ENCODE assay signal across 13 cellular contexts in the genomic region with DNA sequence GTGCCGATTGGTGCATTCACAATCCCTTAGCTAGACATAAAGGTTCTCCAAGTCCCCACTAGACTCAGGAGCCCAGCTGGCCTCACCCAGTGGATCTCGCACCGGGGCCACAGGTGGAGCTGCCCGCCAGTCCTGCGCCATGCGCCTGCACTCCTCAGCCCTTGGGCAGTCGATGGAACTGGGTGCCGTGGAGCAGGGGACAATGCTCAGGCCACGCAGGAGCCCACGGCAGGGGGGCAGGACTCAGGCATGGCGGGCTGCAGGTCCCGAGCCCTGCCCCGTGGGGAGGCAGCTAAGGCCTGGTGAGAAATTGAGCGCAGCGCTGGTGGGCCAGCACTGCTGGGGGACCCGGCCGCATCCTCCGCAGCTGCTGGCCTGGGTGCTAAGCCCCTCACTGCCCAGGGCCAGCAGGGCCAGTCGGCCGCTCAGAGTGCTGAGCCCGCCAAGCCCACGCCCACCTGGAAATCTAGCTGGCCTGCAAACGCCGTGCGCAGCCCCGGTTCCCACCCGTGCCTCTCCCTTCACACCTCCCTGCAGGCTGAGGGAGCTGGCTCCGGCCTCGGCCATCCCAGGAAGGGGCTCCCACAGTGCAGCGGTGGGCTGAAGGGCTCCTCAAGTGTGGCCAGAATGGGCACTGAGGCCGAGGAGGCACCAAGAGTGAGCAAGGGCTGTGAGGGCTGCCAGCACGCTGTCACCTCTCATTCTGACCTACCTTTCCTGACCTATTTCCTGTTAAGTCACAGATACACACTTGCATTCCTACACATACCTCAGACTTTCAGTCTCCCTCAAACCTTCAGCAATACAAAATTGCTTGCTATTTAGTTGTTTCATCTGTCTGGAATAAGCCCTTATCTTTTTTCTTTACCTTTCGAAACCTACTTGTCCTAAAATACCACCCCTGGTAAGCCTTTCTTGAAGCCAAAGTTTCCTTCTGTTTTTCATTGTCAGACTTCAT. TPM values are rescaled to one million over a fixed set of nuclear protein-coding genes. Genes with fewer than 3 reads are reported as not detected.
DNase-seq lines count a peak whose midpoint lies in the region; ATAC-seq, FAIRE-seq and TF ChIP-seq lines count a peak whose summit lies in the region.
"Had no signal": no experiment of that assay in that cellular context is flagged by ENCODE, and none has a peak within 500 bp of the region (broad histone marks: within the 10 kb centered on the region; RNA-seq: fewer than 3 reads in every experiment).

No MANE protein-coding gene starts in this region.

- in situ Hi-C loops in HepG2 (cut with HindIII; ENCODE audit: extremely low pct_ligation_motif_present, low pct_unique_long_range_greater_than_20kb): no loop called here

- H3K9ac ChIP-seq in HepG2 (ENCODE audit: insufficient read depth, low read depth, low read length): no peak overlapping the region

- TF ChIP-seq EP300 in HepG2 (IDR thresholded peaks at IDR 0.05; ENCODE audit: low read depth in 2 of 2, low read length in 2 of 2) (no peak), HepG2 (CRISPR knock-in tag; IDR thresholded peaks at IDR 0.05; ENCODE audit: borderline replicate concordance) (no peak)

- H3K4me3 ChIP-seq in right lobe of liver (no peak overlapping the region), HepG2 (replicated peaks in 1 of 3; ENCODE audit: insufficient read depth in 1 of 3, low read depth in 2 of 3, low read length in 3 of 3) (no peak overlapping the region), left lung (no peak overlapping the region), Peyer's patch (no peak overlapping the region)
- H3K4me3 ChIP-seq: mucosa of descending colon had no signal

- H3K9me3 Mint-ChIP-seq in activated T-helper 1 cell treated with anti-CD3 and anti-CD28 coated beads, Interleukin-12 subunit alpha, Interleukin-12 subunit beta, Interleukin-2, Interleukin-4 antibody, amounts not matched to agents 30 ng/mL and 10 ng/mL and 1 ng/mL, durations not matched to agents 14 hours and 24 hours and 36 hours: no peaks in the 10 kb centered on the region
- H3K9me3 Mint-ChIP-seq in type B pancreatic cell: no peaks in the 10 kb centered on the region

- intact Hi-C loops in right lobe of liver (cut with DNase I) (no loop called here), HepG2 (cut with micrococcal nuclease; ENCODE audit: unreplicated experiment) (no loop called here), left lung (cut with DNase I) (no loop called here)
- intact Hi-C loops in activated T-helper 1 cell treated with anti-CD3 and anti-CD28 coated beads, Interleukin-12 subunit alpha, Interleukin-12 subunit beta, Interleukin-2, Interleukin-4 antibody, amounts not matched to agents 30 ng/mL and 10 ng/mL and 1 ng/mL, durations not matched to agents 14 hours and 24 hours and 36 hours (cut with micrococcal nuclease): no loop called here

- peak overlapping the region; percentile 50 for H3K4me3 Mint-ChIP-seq in activated T-helper 1 cell treated with anti-CD3 and anti-CD28 coated beads, Interleukin-12 subunit alpha, Interleukin-12 subunit beta, Interleukin-2, Interleukin-4 antibody, amounts not matched to agents 30 ng/mL and 10 ng/mL and 1 ng/mL, durations not matched to agents 14 hours and 24 hours and 36 hours
- no peak overlapping the region for H3K4me3 Mint-ChIP-seq in type B pancreatic cell

- TF ChIP-seq RAD21 in HepG2 (CRISPR knock-in tag; IDR thresholded peaks at IDR 0.05): no peak

- H3K27me3 ChIP-seq in right lobe of liver (no peaks in the 10 kb centered on the region), HepG2 (ENCODE audit: control insufficient read depth in 1 of 2, insufficient read depth in 2 of 2, low read length in 2 of 2) (no peaks in the 10 kb centered on the region), left lung (no peaks in the 10 kb centered on the region), Peyer's patch (no peaks in the 10 kb centered on the region)

- ATAC-seq in right lobe of liver (no peak), HepG2 (no peak; the same call in 2 of the 3 replicates), left lung (peak; percentile 80), HG02885 (IDR thresholded peaks at IDR 0.05; ENCODE audit: poor library complexity, unreplicated experiment) (no peak)
- ATAC-seq: HCT116, mucosa of descending colon had no signal

- H3K4me1 ChIP-seq in right lobe of liver: peaks cover 0 to 7% (median 2%) of the 10 kb centered on the region in 4 donors
- H3K4me1 ChIP-seq in HepG2 (ENCODE audit: insufficient read depth, low read length): no peaks in the 10 kb centered on the region
- peaks cover 4 to 37% of the 10 kb centered on the region in 2 donors for H3K4me1 ChIP-seq in left lung
- peaks cover 0 to 7% (median 0%) of the 10 kb centered on the region in 4 donors for H3K4me1 ChIP-seq in Peyer's patch

- no peak for FAIRE-seq in HepG2 (lab: Jason Lieb, UNC)

- H3K27me3 Mint-ChIP-seq in activated T-helper 1 cell treated with anti-CD3 and anti-CD28 coated beads, Interleukin-12 subunit alpha, Interleukin-12 subunit beta, Interleukin-2, Interleukin-4 antibody, amounts not matched to agents 30 ng/mL and 10 ng/mL and 1 ng/mL, durations not matched to agents 14 hours and 24 hours and 36 hours (ENCODE audit: insufficient read depth): no peaks in the 10 kb centered on the region
- no peaks in the 10 kb centered on the region for H3K27me3 Mint-ChIP-seq in type B pancreatic cell

- peaks cover 49% of the 10 kb centered on the region for H3K4me1 Mint-ChIP-seq in activated T-helper 1 cell treated with anti-CD3 and anti-CD28 coated beads, Interleukin-12 subunit alpha, Interleukin-12 subunit beta, Interleukin-2, Interleukin-4 antibody, amounts not matched to agents 30 ng/mL and 10 ng/mL and 1 ng/mL, durations not matched to agents 14 hours and 24 hours and 36 hours (ENCODE audit: low read depth)
- peaks cover 22% of the 10 kb centered on the region for H3K4me1 Mint-ChIP-seq in type B pancreatic cell (ENCODE audit: unreplicated experiment)

- no peaks in the 10 kb centered on the region for H3K9me3 ChIP-seq in right lobe of liver
- no peaks in the 10 kb centered on the region for H3K9me3 ChIP-seq in HepG2 (ENCODE audit: low read length)
- no peaks in the 10 kb centered on the region for H3K9me3 ChIP-seq in left lung
- H3K9me3 ChIP-seq in Peyer's patch: no peaks in the 10 kb centered on the region
- H3K9me3 ChIP-seq: mucosa of descending colon had no signal

- no peak overlapping the region for H3K27ac ChIP-seq in right lobe of liver
- no peak overlapping the region for H3K27ac ChIP-seq in HepG2 (ENCODE audit: extremely low read length, insufficient read depth, low read length)
- no peak overlapping the region for H3K27ac ChIP-seq in left lung
- no peak overlapping the region for H3K27ac ChIP-seq in Peyer's patch

- no peaks in the 10 kb centered on the region for H3K36me3 ChIP-seq in right lobe of liver
- peaks cover 4 to 17% of the 10 kb centered on the region in 2 experiments; a peak in 3 of 5 replicates for H3K36me3 ChIP-seq in HepG2 (replicated peaks in 1 of 2; ENCODE audit: control insufficient read depth in 1 of 2, insufficient read depth in 2 of 2, low read length in 2 of 2)
- peaks cover 0 to 17% of the 10 kb centered on the region in 2 donors for H3K36me3 ChIP-seq in left lung
- H3K36me3 ChIP-seq in Peyer's patch: peaks cover 0 to 6% (median 0%) of the 10 kb centered on the region in 3 donors

- no peak overlapping the region for H3K4me2 ChIP-seq in HepG2 (ENCODE audit: low read depth, low read length)

- H4K20me1 ChIP-seq in HepG2 (ENCODE audit: insufficient read depth, low read length): peaks cover 28% of the 10 kb centered on the region

- CTCF ChIA-PET in HepG2 (lab: Yijun Ruan, JAX; ENCODE audit: low intra/inter-chr PET ratio, low total read pairs): no interaction called here

- no peak for TF ChIP-seq CTCF in right lobe of liver (IDR thresholded peaks at IDR 0.05)
- TF ChIP-seq CTCF in HepG2 (CRISPR knock-in tag; IDR thresholded peaks at IDR 0.05): no peak
- TF ChIP-seq CTCF in left lung (IDR thresholded peaks at IDR 0.05): no peak
- no peak for TF ChIP-seq CTCF in type B pancreatic cell (conservative IDR thresholded peaks at IDR 0.05)
- TF ChIP-seq CTCF in Peyer's patch (IDR thresholded peaks at IDR 0.05): no peak

- POLR2A ChIA-PET in HepG2 (lab: Yijun Ruan, JAX): no interaction called here

- H3K27ac Mint-ChIP-seq in activated T-helper 1 cell treated with anti-CD3 and anti-CD28 coated beads, Interleukin-12 subunit alpha, Interleukin-12 subunit beta, Interleukin-2, Interleukin-4 antibody, amounts not matched to agents 30 ng/mL and 10 ng/mL and 1 ng/mL, durations not matched to agents 14 hours and 24 hours and 36 hours: peak overlapping the region; percentile 73
- peak overlapping the region; percentile 48 for H3K27ac Mint-ChIP-seq in type B pancreatic cell

- H3K36me3 Mint-ChIP-seq in activated T-helper 1 cell treated with anti-CD3 and anti-CD28 coated beads, Interleukin-12 subunit alpha, Interleukin-12 subunit beta, Interleukin-2, Interleukin-4 antibody, amounts not matched to agents 30 ng/mL and 10 ng/mL and 1 ng/mL, durations not matched to agents 14 hours and 24 hours and 36 hours (ENCODE audit: low read depth): peaks cover 16% of the 10 kb centered on the region
- peaks cover 33% of the 10 kb centered on the region for H3K36me3 Mint-ChIP-seq in type B pancreatic cell

- peaks cover 89% of the 10 kb centered on the region for H3K79me2 ChIP-seq in HepG2 (ENCODE audit: insufficient read depth, low read length)

- no peak overlapping the region for H2AFZ ChIP-seq in HepG2 (ENCODE audit: low read length)

- DNase-seq in right lobe of liver: peak in 2 of 3 donors; percentile 38 to 44
- no peak for DNase-seq in HepG2 (ENCODE audit: low spot score)
- DNase-seq in activated T-helper 1 cell treated with anti-CD3 and anti-CD28 coated beads, Interleukin-12 subunit alpha, Interleukin-12 subunit beta, Interleukin-2, Interleukin-4 antibody, amounts not matched to agents 30 ng/mL and 10 ng/mL and 1 ng/mL, durations not matched to agents 14 hours and 24 hours and 36 hours (ENCODE audit: low spot score): no peak
- DNase-seq in left lung: no peak
- DNase-seq in type B pancreatic cell (ENCODE audit: extremely low spot score, unreplicated experiment): no peak
- DNase-seq in Peyer's patch: no peak
- no peak for DNase-seq in GDM1 (lab: John Stamatoyannopoulos, UW)
- DNase-seq: activated gamma-delta T cell treated with Interleukin-2 at 50 U/mL for 16 hours, mucosa of descending colon, NCI-H1105, NCI-H524 treated with DMSO at 0.1 percent for 48 hours had no signal

- TF ChIP-seq POLR2A in right lobe of liver (IDR thresholded peaks at IDR 0.05) (no peak), HepG2 (IDR thresholded peaks at IDR 0.05; ENCODE audit: insufficient read depth in 1 of 2, low read depth in 2 of 2, low read length in 2 of 2) (no peak), Peyer's patch (IDR thresholded peaks at IDR 0.05) (no peak)

- 90% methylated on average over 8 of the region's 33 CpGs for WGBS in right lobe of liver (ENCODE audit: insufficient coverage, low coverage, low lambda C conversion rate, missing lambda C conversion rate)
- 93% methylated on average over 11 of the region's 33 CpGs for WGBS in HepG2 (ENCODE audit: low lambda C conversion rate)

- no TSS peak for BruUV-seq in HepG2 (replicated peaks; lab: Mats Ljungman, UMichigan)

RNA-seq across cellular contexts. Expression of a gene that starts 20.7 kb away (rescaled TPM):
- total RNA-seq in right lobe of liver (10 to 100 TPM; 20.5 to 54.8 (median 44.0) TPM), HepG2 (2016; rRNA removed; fragmentation: Illumina TruSeq; extraction: Trizol) (36.2 and 72.9 TPM in 2 replicates), left lung (10 to 100 TPM; 54.5 to 78.6 TPM), type B pancreatic cell (ENCODE audit: low replicate concordance) (87.7 and 88.6 TPM in 2 replicates), Peyer's patch (10 to 100 TPM; 18.4 to 38.8 (median 26.1) TPM)
- total RNA-seq in HepG2 (2016; cell fraction: cytosol; rRNA removed; fragmentation: Illumina TruSeq; extraction: Trizol; ENCODE audit: low read depth): 15.9 and 16.7 TPM in 2 replicates
- 37.2 and 67.7 TPM in 2 replicates for total RNA-seq in HepG2 (2016; cell fraction: insoluble cytoplasmic fraction; rRNA removed; fragmentation: Illumina TruSeq; extraction: Trizol)
- total RNA-seq in HepG2 (2016; cell fraction: membrane; rRNA removed; fragmentation: Illumina TruSeq; extraction: Trizol): 41.2 and 44.3 TPM in 2 replicates
- 23.8 and 34.5 TPM in 2 replicates for total RNA-seq in HepG2 (2016; cell fraction: nucleus; rRNA removed; fragmentation: Illumina TruSeq; extraction: Trizol)
- polyA plus RNA-seq in HepG2 (2011; rRNA removed): 58.7 and 81.0 TPM in 2 replicates
- 36.8 and 43.7 TPM in 2 replicates for polyA plus RNA-seq in HepG2 (2011; cell fraction: cytosol; rRNA removed)
- 9.1 and 13.3 TPM in 2 replicates for polyA plus RNA-seq in HepG2 (2011; cell fraction: nucleus; rRNA removed)
- 71.5 and 102 TPM in 2 replicates for polyA plus RNA-seq in HepG2 (2012)
- 47.8 and 57.7 TPM in 2 replicates for polyA plus RNA-seq in HepG2 (2016; cell fraction: cytosol; fragmentation: Illumina TruSeq; extraction: Trizol; ENCODE audit: low read depth)
- polyA plus RNA-seq in HepG2 (2016; cell fraction: insoluble cytoplasmic fraction; fragmentation: Illumina TruSeq; extraction: Trizol; ENCODE audit: low read depth): 134 and 143 TPM in 2 replicates
- 73.6 and 85.5 TPM in 2 replicates for polyA plus RNA-seq in HepG2 (2016; cell fraction: membrane; fragmentation: Illumina TruSeq; extraction: Trizol; ENCODE audit: low read depth)
- polyA plus RNA-seq in HepG2 (2016; cell fraction: nucleus; fragmentation: Illumina TruSeq; extraction: Trizol; ENCODE audit: insufficient read depth, low read depth): 70.9 and 90.4 TPM in 2 replicates
- polyA minus RNA-seq in HepG2 (2011; rRNA and poly(A)+ RNA removed; ENCODE audit: low replicate concordance): 16.0 and 22.7 TPM in 2 replicates
- polyA minus RNA-seq in HepG2 (2011; cell fraction: cytosol; rRNA and poly(A)+ RNA removed): 21.4 and 25.3 TPM in 2 replicates
- polyA minus RNA-seq in HepG2 (2011; cell fraction: nucleus; rRNA and poly(A)+ RNA removed): 15.2 and 17.0 TPM in 2 replicates
- total RNA-seq in activated T-helper 1 cell treated with anti-CD3 and anti-CD28 coated beads, Interleukin-12 subunit alpha, Interleukin-12 subunit beta, Interleukin-2, Interleukin-4 antibody, amounts not matched to agents 30 ng/mL and 10 ng/mL and 1 ng/mL, durations not matched to agents 14 hours and 24 hours and 36 hours: 92.2 and 96.4 TPM in 2 replicates

Comparison
In these comparisons a context has a peak if more than half of its experiments do, and no peak if none do; other contexts are left out.
1. DNase-seq: peak in right lobe of liver (2 of 3); none in HepG2 (single experiment), activated T-helper 1 cell treated with anti-CD3 and anti-CD28 coated beads, Interleukin-12 subunit alpha, Interleukin-12 subunit beta, Interleukin-2, Interleukin-4 antibody, amounts not matched to agents 30 ng/mL and 10 ng/mL and 1 ng/mL, durations not matched to agents 14 hours and 24 hours and 36 hours (single experiment), left lung (0 of 2), type B pancreatic cell (single experiment), Peyer's patch (0 of 3) and GDM1 (single experiment).